2 cellular contexts compared by ENCODE assay signal in the genomic region with DNA sequence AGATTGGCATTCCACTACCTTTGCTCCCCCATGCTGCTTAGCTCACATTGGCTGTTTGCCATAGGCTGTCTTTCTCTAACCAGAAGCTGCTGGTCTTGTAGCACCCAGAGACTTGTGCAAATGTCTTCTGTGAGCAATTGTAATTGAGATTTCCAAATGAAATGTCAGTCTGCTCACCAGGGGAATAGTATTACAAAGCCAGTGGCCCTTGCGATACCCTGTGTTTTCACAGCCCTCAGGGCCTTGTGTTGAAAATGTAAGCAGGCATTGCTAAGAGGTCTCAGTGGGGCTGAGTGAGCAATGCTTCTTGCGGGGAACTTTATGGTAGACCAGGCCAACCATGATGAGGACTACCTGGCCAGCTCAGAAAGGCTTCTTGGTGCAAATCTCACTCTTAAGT.
TF ChIP-seq lines count a peak whose summit lies in the region.

No MANE protein-coding gene starts in this region.

TF ChIP-seq in H1, 55 proteins besides CTCF, POLR2A, EP300 and RAD21 (continued from another document):
- TF ChIP-seq RNF2 (IDR thresholded peaks at IDR 0.05; ENCODE audit: borderline replicate concordance, low read depth, low read length, missing control alignments, poor library complexity, severe bottlenecking): no peak
- no peak for TF ChIP-seq TCF12 (IDR thresholded peaks at IDR 0.05; ENCODE audit: low read depth, low read length)
- no peak for TF ChIP-seq YY1 (IDR thresholded peaks at IDR 0.05; ENCODE audit: low read depth, low read length)
- TF ChIP-seq TAF1 (IDR thresholded peaks at IDR 0.05; ENCODE audit: low read depth, low read length): no peak
- TF ChIP-seq SRF (IDR thresholded peaks at IDR 0.05; ENCODE audit: low read depth, low read length): no peak
- no peak for TF ChIP-seq CBX5 (IDR thresholded peaks at IDR 0.05; ENCODE audit: low read depth, low read length)
- no peak for TF ChIP-seq MAX (IDR thresholded peaks at IDR 0.05)

TF ChIP-seq in SK-N-SH, 30 proteins besides CTCF, POLR2A, EP300 and RAD21 (continued from another document):
- TF ChIP-seq TEAD4 (IDR thresholded peaks at IDR 0.05; ENCODE audit: borderline replicate concordance, insufficient read depth) (no peak), GATA2 (CRISPR knock-in tag; IDR thresholded peaks at IDR 0.05) (no peak), GABPA (IDR thresholded peaks at IDR 0.05; ENCODE audit: low read depth) (no peak), MEF2A (IDR thresholded peaks at IDR 0.05; ENCODE audit: borderline replicate concordance, low read depth) (no peak), MXI1 (IDR thresholded peaks at IDR 0.05; ENCODE audit: low read depth, low read length) (no peak), RFX5 (IDR thresholded peaks at IDR 0.05; ENCODE audit: low read length) (no peak), RXRA (IDR thresholded peaks at IDR 0.05; ENCODE audit: borderline replicate concordance, low read depth) (no peak), IRF3 (IDR thresholded peaks at IDR 0.05; ENCODE audit: low read depth, low read length) (no peak), CHD2 (IDR thresholded peaks at IDR 0.05; ENCODE audit: low read length, partially characterized antibody) (no peak), ELF1 (IDR thresholded peaks at IDR 0.05) (no peak), RCOR1 (IDR thresholded peaks at IDR 0.05; ENCODE audit: low read length) (no peak), POLR2AphosphoS5 (IDR thresholded peaks at IDR 0.05; ENCODE audit: low read depth, low read length) (no peak), TAF1 (IDR thresholded peaks at IDR 0.05; ENCODE audit: borderline replicate concordance, low read depth, low read length) (no peak), USF1 (IDR thresholded peaks at IDR 0.05; ENCODE audit: borderline replicate concordance, low read depth) (no peak)
- TF ChIP-seq, protein P1, sequence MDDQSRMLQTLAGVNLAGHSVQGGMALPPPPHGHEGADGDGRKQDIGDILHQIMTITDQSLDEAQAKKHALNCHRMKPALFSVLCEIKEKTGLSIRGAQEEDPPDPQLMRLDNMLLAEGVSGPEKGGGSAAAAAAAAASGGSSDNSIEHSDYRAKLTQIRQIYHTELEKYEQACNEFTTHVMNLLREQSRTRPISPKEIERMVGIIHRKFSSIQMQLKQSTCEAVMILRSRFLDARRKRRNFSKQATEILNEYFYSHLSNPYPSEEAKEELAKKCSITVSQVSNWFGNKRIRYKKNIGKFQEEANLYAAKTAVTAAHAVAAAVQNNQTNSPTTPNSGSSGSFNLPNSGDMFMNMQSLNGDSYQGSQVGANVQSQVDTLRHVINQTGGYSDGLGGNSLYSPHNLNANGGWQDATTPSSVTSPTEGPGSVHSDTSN (IDR thresholded peaks at IDR 0.05): no peak
